Comparison of ENCODE assay signal across 9 cellular contexts in the genomic region with DNA sequence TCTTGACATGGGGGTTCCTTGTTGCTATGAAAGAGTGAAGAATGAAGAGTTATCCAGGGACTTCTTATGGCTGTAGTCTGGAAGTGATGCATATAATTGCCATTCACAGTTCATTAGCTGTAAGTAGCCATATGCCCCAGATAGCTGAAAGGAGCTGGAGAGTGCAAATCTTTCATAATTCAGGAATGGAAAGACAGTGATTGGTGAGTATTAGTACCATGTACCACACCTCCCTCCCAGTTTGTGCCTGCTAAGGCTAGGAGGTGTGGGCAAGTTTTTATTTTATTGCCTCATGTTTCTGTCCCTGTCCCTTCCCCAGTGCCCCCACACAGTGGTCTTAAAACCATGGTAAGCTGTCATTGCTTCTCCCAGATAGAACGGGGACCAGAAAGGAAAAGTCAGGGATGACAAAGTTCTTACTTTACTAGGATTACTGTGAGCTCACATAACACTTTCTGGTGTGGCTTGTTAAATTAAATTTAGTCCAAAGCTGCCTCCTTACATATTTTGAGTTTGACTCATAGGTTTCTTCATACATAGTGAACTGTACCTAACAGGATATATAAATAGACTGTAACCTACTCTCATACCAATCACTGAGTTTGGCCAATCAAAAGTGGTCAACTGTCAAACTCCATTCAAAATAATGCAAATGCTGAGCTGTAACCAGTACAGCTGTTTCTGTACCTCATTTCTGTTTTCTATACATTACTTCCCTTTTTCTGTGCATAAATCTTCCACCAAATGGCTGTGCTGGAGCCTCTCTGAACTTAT.
A peak's percentile ranks its signal among the peaks of the same experiment; 100 is the strongest.
DNase-seq lines count a peak whose midpoint lies in the region; ATAC-seq and TF ChIP-seq lines count a peak whose summit lies in the region.
"Had no signal": no experiment of that assay in that cellular context is flagged by ENCODE, and none has a peak within 500 bp of the region (broad histone marks: within the 10 kb centered on the region; RNA-seq: fewer than 3 reads in every experiment).

No MANE protein-coding gene starts in this region.

- peak overlapping the region; percentile 81; the same call in 2 of the 3 replicates for H2BK15ac ChIP-seq in IMR-90 (ENCODE audit: low read depth, low read length)

- no peaks in the 10 kb centered on the region for H3K36me3 ChIP-seq in GM23248 (ENCODE audit: low read depth)
- no peaks in the 10 kb centered on the region for H3K36me3 ChIP-seq in IMR-90 (ENCODE audit: control insufficient read depth, insufficient read depth, low read length)

- peak overlapping the region; percentile 79 for H2BK5ac ChIP-seq in IMR-90 (ENCODE audit: low read depth, low read length, poor library complexity, severe bottlenecking)

- H3K27me3 ChIP-seq in GM23248 (replicated peaks; ENCODE audit: insufficient read depth) (no peaks in the 10 kb centered on the region), IMR-90 (ENCODE audit: control insufficient read depth, insufficient read depth, low read length) (no peaks in the 10 kb centered on the region)

- peak overlapping the region; percentile 77 for H2BK120ac ChIP-seq in IMR-90 (ENCODE audit: low read depth, low read length)

- CTCF ChIA-PET in IMR-90 (lab: Yijun Ruan, JAX) = interaction anchor here (0.6 kb wide), 1 partner anchor 1512 kb away, joined by 3 read pairs; no protein-coding TSS in a partner anchor

- no peak overlapping the region for H2AK9ac ChIP-seq in IMR-90 (replicated peaks; ENCODE audit: low read depth, low read length, poor library complexity)

- H3K56ac ChIP-seq in IMR-90 (ENCODE audit: extremely low read depth, insufficient read depth, low read length) = peak overlapping the region; percentile 27; the same call in 1 of the 2 replicates

- H3K9me3 Mint-ChIP-seq in activated T-helper 1 cell treated with anti-CD3 and anti-CD28 coated beads, Interleukin-12 subunit alpha, Interleukin-12 subunit beta, Interleukin-2, Interleukin-4 antibody, amounts not matched to agents 30 ng/mL and 10 ng/mL and 1 ng/mL, durations not matched to agents 14 hours and 24 hours and 36 hours = no peaks in the 10 kb centered on the region

- H4K8ac ChIP-seq in IMR-90 (ENCODE audit: low read depth in 2 of 2, low read length in 2 of 2) = peak overlapping the region; percentile 4 to 43; a peak in 3 of 4 replicates

- intact Hi-C loops in IMR-90 (cut with micrococcal nuclease) = no loop called here
- intact Hi-C loops in activated T-helper 1 cell treated with anti-CD3 and anti-CD28 coated beads, Interleukin-12 subunit alpha, Interleukin-12 subunit beta, Interleukin-2, Interleukin-4 antibody, amounts not matched to agents 30 ng/mL and 10 ng/mL and 1 ng/mL, durations not matched to agents 14 hours and 24 hours and 36 hours (cut with micrococcal nuclease) = no loop called here

- H4K91ac ChIP-seq in IMR-90 (ENCODE audit: insufficient read depth, low read depth, low read length) = peak overlapping the region; percentile 48

- no peak overlapping the region for H3K27ac Mint-ChIP-seq in activated T-helper 1 cell treated with anti-CD3 and anti-CD28 coated beads, Interleukin-12 subunit alpha, Interleukin-12 subunit beta, Interleukin-2, Interleukin-4 antibody, amounts not matched to agents 30 ng/mL and 10 ng/mL and 1 ng/mL, durations not matched to agents 14 hours and 24 hours and 36 hours

- H4K5ac ChIP-seq in IMR-90 (ENCODE audit: low read depth, low read length) = peak overlapping the region; percentile 90; the same call in 1 of the 2 replicates

- BruUV-seq in IMR-90 (replicated peaks; lab: Mats Ljungman, UMichigan) = no TSS peak

- H2AK5ac ChIP-seq in IMR-90 (ENCODE audit: low read depth, low read length) = no peak overlapping the region; the same call in 1 of the 2 replicates

- peak overlapping the region; percentile 85 for H2BK20ac ChIP-seq in IMR-90 (ENCODE audit: low read depth, low read length)

- TF ChIP-seq POLR2A in IMR-90 (IDR thresholded peaks at IDR 0.05; ENCODE audit: low read depth, low read length) = no peak

- no peak for TF ChIP-seq CTCF in IMR-90 (conservative IDR thresholded peaks at IDR 0.05; ENCODE audit: low read depth, low read length)

- no peaks in the 10 kb centered on the region for H3K9me2 ChIP-seq in GM23248 (ENCODE audit: insufficient read depth)

- peak overlapping the region; percentile 31 for H3K14ac ChIP-seq in IMR-90 (replicated peaks; ENCODE audit: low read depth, low read length)

- no peaks in the 10 kb centered on the region for H3K9me1 ChIP-seq in IMR-90 (ENCODE audit: insufficient read depth, low read length)

- H3K23ac ChIP-seq in IMR-90 (ENCODE audit: low read depth, low read length) = peak overlapping the region; percentile 41; the same call in 1 of the 2 replicates

- dilution Hi-C loops in IMR-90 (cut with HindIII; ENCODE audit: low sequenced_read_pairs, unreplicated experiment) = no loop called here

- peak overlapping the region; percentile 55 for H3K4me2 ChIP-seq in GM23248 (ENCODE audit: unreplicated experiment)
- H3K4me2 ChIP-seq in IMR-90 (ENCODE audit: low read depth, low read length) = peak overlapping the region; percentile 94

- in situ Hi-C loops in GM23248 (cut with MboI) (no loop called here), IMR-90 (cut with MboI; ENCODE audit: low sequenced_read_pairs) (no loop called here)

- H3K27ac ChIP-seq in GM23248 (peak overlapping the region; percentile 62), IMR-90 (ENCODE audit: insufficient read depth, low read length) (peak overlapping the region; percentile 58; the same call in 1 of the 2 replicates), epithelial cell of prostate (peak overlapping the region; percentile 61)
- H3K27ac ChIP-seq: VCaP had no signal

- H3K36me3 Mint-ChIP-seq in activated T-helper 1 cell treated with anti-CD3 and anti-CD28 coated beads, Interleukin-12 subunit alpha, Interleukin-12 subunit beta, Interleukin-2, Interleukin-4 antibody, amounts not matched to agents 30 ng/mL and 10 ng/mL and 1 ng/mL, durations not matched to agents 14 hours and 24 hours and 36 hours (ENCODE audit: low read depth) = no peaks in the 10 kb centered on the region

- TF ChIP-seq RAD21 in IMR-90 (IDR thresholded peaks at IDR 0.05; ENCODE audit: low read length) = no peak

- H3K4ac ChIP-seq in IMR-90 (ENCODE audit: low read depth, low read length) = peak overlapping the region; percentile 67

- peaks cover 12% of the 10 kb centered on the region for H3F3A ChIP-seq in GM23248 (ENCODE audit: insufficient read depth)

- H3K9me3 ChIP-seq in GM23248 (ENCODE audit: low read depth) (no peaks in the 10 kb centered on the region), IMR-90 (ENCODE audit: control insufficient read depth, insufficient read depth, low read length) (no peaks in the 10 kb centered on the region)

- H3K79me1 ChIP-seq in IMR-90 (ENCODE audit: low read depth in 1 of 2, low read length in 2 of 2) = no peaks in the 10 kb centered on the region

- H3K4me3 Mint-ChIP-seq in activated T-helper 1 cell treated with anti-CD3 and anti-CD28 coated beads, Interleukin-12 subunit alpha, Interleukin-12 subunit beta, Interleukin-2, Interleukin-4 antibody, amounts not matched to agents 30 ng/mL and 10 ng/mL and 1 ng/mL, durations not matched to agents 14 hours and 24 hours and 36 hours = no peak overlapping the region

- WGBS in GM23248 (ENCODE audit: low coverage in 1 of 2, low lambda C conversion rate in 2 of 2, missing lambda C conversion rate in 2 of 2), 2 experiments = 7 to 32% methylated on average over 1 of the region's 1 CpG
- WGBS in IMR-90 (ENCODE audit: extremely low coverage in 2 of 2, insufficient read length in 1 of 2), 2 experiments = no CpG with 5 or more reads among the region's 1 CpG

- H4K20me1 ChIP-seq in GM23248 (ENCODE audit: insufficient read depth) (no peaks in the 10 kb centered on the region), IMR-90 (ENCODE audit: insufficient read depth, low read length) (no peaks in the 10 kb centered on the region)

- H3K4me3 ChIP-seq in GM23248 = peak overlapping the region; percentile 27; the same call in 1 of the 2 replicates
- H3K4me3 ChIP-seq in IMR-90 (ENCODE audit: insufficient read depth, low read depth, low read length) = no peak overlapping the region

- POLR2A ChIA-PET in IMR-90 (lab: Charles Lee; ENCODE audit: unreplicated experiment) = no interaction called here

- no peaks in the 10 kb centered on the region for H3K27me3 Mint-ChIP-seq in activated T-helper 1 cell treated with anti-CD3 and anti-CD28 coated beads, Interleukin-12 subunit alpha, Interleukin-12 subunit beta, Interleukin-2, Interleukin-4 antibody, amounts not matched to agents 30 ng/mL and 10 ng/mL and 1 ng/mL, durations not matched to agents 14 hours and 24 hours and 36 hours (ENCODE audit: insufficient read depth)

- H3K4me1 ChIP-seq in GM23248 (ENCODE audit: insufficient read depth) (peaks cover 37% of the 10 kb centered on the region), IMR-90 (ENCODE audit: control insufficient read depth, insufficient read depth, low read length) (peaks cover 10% of the 10 kb centered on the region)

- DNase-seq in GM04504 (ENCODE audit: low read depth) = peak; percentile 35
- DNase-seq in GM23248 = peak; percentile 72
- peak; percentile 69 for DNase-seq in IMR-90
- DNase-seq in epithelial cell of prostate (ENCODE audit: low read depth, low spot score) = peak; percentile 12
- no peak for DNase-seq in HT-29 (ENCODE audit: low spot score)
- no peak for DNase-seq in NK-92 (lab: John Stamatoyannopoulos, UW; ENCODE audit: unreplicated experiment)
- no peak for DNase-seq in NCI-H446 treated with DMSO at 0.1 percent for 48 hours (lab: John Stamatoyannopoulos, UW)
- no peak for DNase-seq in activated T-helper 1 cell treated with anti-CD3 and anti-CD28 coated beads, Interleukin-12 subunit alpha, Interleukin-12 subunit beta, Interleukin-2, Interleukin-4 antibody, amounts not matched to agents 30 ng/mL and 10 ng/mL and 1 ng/mL, durations not matched to agents 14 hours and 24 hours and 36 hours (ENCODE audit: low spot score)

- no peaks in the 10 kb centered on the region for H3K4me1 Mint-ChIP-seq in activated T-helper 1 cell treated with anti-CD3 and anti-CD28 coated beads, Interleukin-12 subunit alpha, Interleukin-12 subunit beta, Interleukin-2, Interleukin-4 antibody, amounts not matched to agents 30 ng/mL and 10 ng/mL and 1 ng/mL, durations not matched to agents 14 hours and 24 hours and 36 hours (ENCODE audit: low read depth)

- peak overlapping the region; percentile 93 for H3K18ac ChIP-seq in IMR-90 (ENCODE audit: low read depth, low read length)

- H3K9ac ChIP-seq in GM23248 (0 out of 2 replicates have a peak overlapping the region, but pooled peaks have one; percentile 5), IMR-90 (ENCODE audit: low read depth, low read length) (no peak overlapping the region; the same call in 1 of the 2 replicates)

- no peaks in the 10 kb centered on the region for H3K79me2 ChIP-seq in GM23248 (ENCODE audit: insufficient read depth)

- peak overlapping the region; percentile 55 for H2AFZ ChIP-seq in GM23248
- H2AFZ ChIP-seq in IMR-90 (replicated peaks; ENCODE audit: low read length, poor library complexity) = peak overlapping the region; percentile 3

- peak; percentile 80 for ATAC-seq in IMR-90 (ENCODE audit: low read depth)

TF ChIP-seq in IMR-90, 13 proteins besides CTCF, POLR2A, EP300 and RAD21:
- TF ChIP-seq MAZ (IDR thresholded peaks at IDR 0.05; ENCODE audit: borderline replicate concordance, low read depth, low read length) (no peak), RFX5 (IDR thresholded peaks at IDR 0.05; ENCODE audit: low read depth, low read length) (no peak), CHD1 (IDR thresholded peaks at IDR 0.05; ENCODE audit: low read depth, low read length) (no peak)

Comparison
In these comparisons a context has a peak if more than half of its experiments do, and no peak if none do; other contexts are left out.
1. DNase-seq: peak in GM04504 (single experiment), GM23248 (single experiment), IMR-90 (single experiment) and epithelial cell of prostate (single experiment); none in HT-29 (single experiment), NK-92 (single experiment), NCI-H446 treated with DMSO at 0.1 percent for 48 hours (single experiment) and activated T-helper 1 cell treated with anti-CD3 and anti-CD28 coated beads, Interleukin-12 subunit alpha, Interleukin-12 subunit beta, Interleukin-2, Interleukin-4 antibody, amounts not matched to agents 30 ng/mL and 10 ng/mL and 1 ng/mL, durations not matched to agents 14 hours and 24 hours and 36 hours (single experiment).
2. Peak in every context shown above with its lines, with median percentiles within 50 percentile points of each other: H3K27ac ChIP-seq.